In the genomic region with DNA sequence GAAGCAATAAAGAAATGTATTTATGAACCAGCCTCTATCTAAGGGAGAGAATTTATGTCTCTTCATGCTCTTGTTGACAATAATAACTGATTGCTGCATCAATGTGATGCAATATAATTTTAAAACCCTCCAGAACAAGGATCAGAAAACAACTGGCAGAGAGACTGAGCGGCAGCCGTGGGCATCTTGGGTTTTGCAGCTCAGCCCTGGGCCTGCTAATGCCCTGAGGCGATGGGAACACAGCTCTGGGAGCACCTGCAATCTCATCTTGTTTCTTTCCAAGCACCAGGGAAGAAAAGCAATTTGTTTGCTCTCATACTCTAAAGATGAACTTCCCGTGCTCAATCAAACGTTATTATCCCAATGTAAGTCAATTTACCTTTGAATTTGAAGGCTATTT, we compare ENCODE assay signal across 16 cellular contexts.
DNase-seq lines count a peak whose midpoint lies in the region; ATAC-seq and TF ChIP-seq lines count a peak whose summit lies in the region.
"Had no signal": no experiment of that assay in that cellular context is flagged by ENCODE, and none has a peak within 500 bp of the region (broad histone marks: within the 10 kb centered on the region; RNA-seq: fewer than 3 reads in every experiment).

No MANE protein-coding gene starts in this region.

- H2AFZ ChIP-seq in neuronal stem cell (ENCODE audit: low read length), result no peak overlapping the region

- H3K27me3 Mint-ChIP-seq in WTC11 (ENCODE audit: low read depth), result no peaks in the 10 kb centered on the region

- H3K9ac ChIP-seq in HUES48 (ENCODE audit: low read depth, low read length) (no peak overlapping the region), neuronal stem cell (ENCODE audit: low read depth, low read length, poor library complexity) (no peak overlapping the region)
- H3K9ac ChIP-seq: KMS-11 had no signal

- no peak overlapping the region for H2BK5ac ChIP-seq in neuronal stem cell (ENCODE audit: low read length)

- no peak overlapping the region for H3K4me3 Mint-ChIP-seq in WTC11
- H3K4me3 Mint-ChIP-seq: CD4-positive, alpha-beta memory T cell; T-cell had no signal

- no peak overlapping the region for H2BK12ac ChIP-seq in neuronal stem cell (ENCODE audit: low read length)

- no peak overlapping the region for H3K18ac ChIP-seq in neuronal stem cell (ENCODE audit: low read length)

- H3K36me3 ChIP-seq in HUES48 (ENCODE audit: control insufficient read depth, insufficient read depth, low read length) (no peaks in the 10 kb centered on the region), neuronal stem cell (replicated peaks in 1 of 2; ENCODE audit: control insufficient read depth in 2 of 2, insufficient read depth in 2 of 2, low read length in 2 of 2) (no peaks in the 10 kb centered on the region), right atrium auricular region (no peaks in the 10 kb centered on the region)
- H3K36me3 ChIP-seq: BE2C had no signal

- H3K23ac ChIP-seq in neuronal stem cell (ENCODE audit: low read depth, low read length, poor library complexity), result no peak overlapping the region

- H3K4me2 ChIP-seq in neuronal stem cell (ENCODE audit: insufficient read depth, low read length, poor library complexity, severe bottlenecking), result no peak overlapping the region
- H3K4me2 ChIP-seq: KMS-11 had no signal

- peaks cover 10% of the 10 kb centered on the region for H3K36me3 Mint-ChIP-seq in WTC11
- H3K36me3 Mint-ChIP-seq: CD4-positive, alpha-beta memory T cell; T-cell had no signal

- no peak overlapping the region for H2BK15ac ChIP-seq in neuronal stem cell (ENCODE audit: low read length)

- H3K4me1 ChIP-seq in HUES48 (ENCODE audit: control insufficient read depth, insufficient read depth, low read length) (peaks cover 25% of the 10 kb centered on the region), neuronal stem cell (ENCODE audit: control insufficient read depth in 2 of 2, insufficient read depth in 1 of 2, low read depth in 1 of 2, low read length in 2 of 2) (peaks cover 11 to 34% of the 10 kb centered on the region in 2 donors), right atrium auricular region (no peaks in the 10 kb centered on the region)

- H4K8ac ChIP-seq in neuronal stem cell (ENCODE audit: low read depth, low read length), result no peak overlapping the region

- H3K4me1 Mint-ChIP-seq in WTC11, result peaks cover 28% of the 10 kb centered on the region
- H3K4me1 Mint-ChIP-seq: CD4-positive, alpha-beta memory T cell; T-cell had no signal

- no peak overlapping the region for H3K14ac ChIP-seq in neuronal stem cell (ENCODE audit: low read length)

- H3K27ac ChIP-seq in HUES48 (ENCODE audit: low read depth, low read length) (peak overlapping the region; percentile 90), neuronal stem cell (replicated peaks; ENCODE audit: low read length) (peak overlapping the region; percentile 48), right atrium auricular region (no peak overlapping the region)
- H3K27ac ChIP-seq: KMS-11, SK-N-MC had no signal

- ATAC-seq in WTC11 (no peak), GM19023 (IDR thresholded peaks at IDR 0.05; ENCODE audit: unreplicated experiment) (no peak)
- ATAC-seq: T-cell had no signal

- H3K4me3 ChIP-seq in HUES48 (ENCODE audit: low read depth, low read length) (0 out of 2 replicates have a peak overlapping the region, but pooled peaks have one; percentile 16), neuronal stem cell (ENCODE audit: low read length in 2 of 2) (no peak overlapping the region), right atrium auricular region (no peak overlapping the region)
- H3K4me3 ChIP-seq: SK-N-MC had no signal

- no peaks in the 10 kb centered on the region for H3K27me3 ChIP-seq in HUES48 (ENCODE audit: control insufficient read depth, insufficient read depth, low read length)
- peaks cover 0 to 27% (median 5%) of the 10 kb centered on the region in 3 experiments for H3K27me3 ChIP-seq in neuronal stem cell (ENCODE audit: control insufficient read depth in 3 of 3, insufficient read depth in 3 of 3, low read depth in 1 of 3, low read length in 3 of 3)
- H3K27me3 ChIP-seq in right atrium auricular region, result no peaks in the 10 kb centered on the region
- H3K27me3 ChIP-seq: BE2C had no signal

- TF ChIP-seq CTCF in WTC11 (IDR thresholded peaks at IDR 0.05) (no peak), right atrium auricular region (IDR thresholded peaks at IDR 0.05) (no peak)

- no peak overlapping the region for H2AK5ac ChIP-seq in neuronal stem cell (ENCODE audit: low read depth, low read length)

- no peaks in the 10 kb centered on the region for H3K9me3 ChIP-seq in HUES48 (ENCODE audit: control insufficient read depth, insufficient read depth, low read length)
- H3K9me3 ChIP-seq in neuronal stem cell (replicated peaks in 1 of 2; ENCODE audit: control insufficient read depth in 2 of 2, insufficient read depth in 1 of 2, low read depth in 1 of 2, low read length in 2 of 2), result peaks cover 0 to 2% of the 10 kb centered on the region in 2 donors
- no peaks in the 10 kb centered on the region for H3K9me3 ChIP-seq in right atrium auricular region
- H3K9me3 ChIP-seq: BE2C had no signal

- peak overlapping the region; percentile 8; the same call in 1 of the 2 replicates for H3K27ac Mint-ChIP-seq in WTC11
- H3K27ac Mint-ChIP-seq: CD4-positive, alpha-beta memory T cell; T-cell had no signal

- DNase-seq in NCI-H1417 treated with DMSO at 0.1 percent for 48 hours (lab: John Stamatoyannopoulos, UW) (peak; percentile 33), WTC11 (ENCODE audit: low spot score) (no peak), neuronal stem cell (ENCODE audit: low spot score) (no peak), mucosa of gallbladder (ENCODE audit: low spot score) (no peak), right atrium auricular region (ENCODE audit: low spot score) (no peak)
- DNase-seq: BE2C; CD4-positive, alpha-beta memory T cell; MM.1S; NCI-H1694; NCI-H2171 treated with DMSO at 0.1 percent for 48 hours; NCI-H510A treated with DMSO at 0.1 percent for 48 hours; T-cell had no signal

- H4K91ac ChIP-seq in neuronal stem cell (ENCODE audit: low read depth, low read length, poor library complexity), result no peak overlapping the region

- peaks cover 13% of the 10 kb centered on the region for H3K9me3 Mint-ChIP-seq in WTC11

- no peak overlapping the region for H2BK120ac ChIP-seq in neuronal stem cell (ENCODE audit: low read depth, low read length)

- WGBS in neuronal stem cell (ENCODE audit: extremely low coverage in 2 of 2, insufficient read length in 2 of 2, insufficient replicate concordance in 1 of 2), 2 donors, result no CpG with 5 or more reads among the region's 5 CpGs

- POLR2A ChIA-PET in WTC11 (lab: Charles Lee), result no interaction called here

- H3K4ac ChIP-seq in neuronal stem cell (ENCODE audit: low read length), result no peak overlapping the region

- no peaks in the 10 kb centered on the region for H3K79me1 ChIP-seq in neuronal stem cell (ENCODE audit: low read depth, low read length)

- CTCF ChIA-PET in WTC11 (lab: Charles Lee), result interaction anchor here (1.0 to 2.7 kb wide), 5 partner anchors 115 to 389 kb away, joined by 6 to 10 read pairs (median 6); no protein-coding TSS in a partner anchor

TF ChIP-seq in WTC11, 78 proteins besides CTCF, POLR2A, EP300 and RAD21:
- TF ChIP-seq ZNF263 (CRISPR knock-in tag; IDR thresholded peaks at IDR 0.05; ENCODE audit: low read depth) (peak; percentile 69; the same call in 1 of the 2 replicates), SOX15 (CRISPR knock-in tag; IDR thresholded peaks at IDR 0.05) (no peak)
- TF ChIP-seq, protein P1, sequence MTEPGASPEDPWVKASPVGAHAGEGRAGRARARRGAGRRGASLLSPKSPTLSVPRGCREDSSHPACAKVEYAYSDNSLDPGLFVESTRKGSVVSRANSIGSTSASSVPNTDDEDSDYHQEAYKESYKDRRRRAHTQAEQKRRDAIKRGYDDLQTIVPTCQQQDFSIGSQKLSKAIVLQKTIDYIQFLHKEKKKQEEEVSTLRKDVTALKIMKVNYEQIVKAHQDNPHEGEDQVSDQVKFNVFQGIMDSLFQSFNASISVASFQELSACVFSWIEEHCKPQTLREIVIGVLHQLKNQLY (CRISPR knock-in tag; IDR thresholded peaks at IDR 0.05), result no peak

Comparison
In these comparisons a context has a peak if more than half of its experiments do, and no peak if none do; other contexts are left out.
1. H3K27ac ChIP-seq: peak in HUES48 (single experiment) and neuronal stem cell (single experiment); none in right atrium auricular region (0 of 2).